In the genomic region with DNA sequence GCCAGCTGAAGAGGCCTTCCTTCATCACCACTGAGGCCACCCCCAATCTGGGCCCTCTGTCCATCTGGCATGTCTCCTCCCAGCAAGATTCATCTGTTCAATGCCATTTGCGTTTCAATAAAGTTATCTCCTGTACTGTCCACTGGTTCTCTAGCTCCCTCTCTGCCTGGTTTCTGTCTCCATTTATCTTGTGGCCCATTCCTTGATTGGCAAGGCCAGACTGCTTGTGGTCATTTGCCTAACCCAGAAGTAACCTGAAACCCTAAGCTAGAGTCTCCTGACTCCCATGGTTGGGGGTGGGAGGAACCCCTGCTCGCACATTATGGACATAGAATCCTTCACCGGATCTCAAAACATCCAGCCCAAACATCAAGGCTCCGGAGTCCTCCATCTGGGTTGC, we compare ENCODE assay signal across 23 cellular contexts.
DNase-seq lines count a peak whose midpoint lies in the region; ATAC-seq, FAIRE-seq and TF ChIP-seq lines count a peak whose summit lies in the region.
"Had no signal": no experiment of that assay in that cellular context is flagged by ENCODE, and none has a peak within 500 bp of the region (broad histone marks: within the 10 kb centered on the region; RNA-seq: fewer than 3 reads in every experiment).

No MANE protein-coding gene starts in this region.

- no peak for ATAC-seq in activated CD4-positive, CD25-positive, alpha-beta regulatory T cell treated with anti-CD3 and anti-CD28 coated beads, Interleukin-2, amount 50 U/mL, for 24 hours
- no peak for ATAC-seq in HG02981 (IDR thresholded peaks at IDR 0.05; ENCODE audit: unreplicated experiment)
- ATAC-seq: activated T-cell treated with anti-CD3 and anti-CD28 coated beads, Interleukin-2, amount 50 U/mL, for 4 hours; left cardiac atrium; natural killer cell treated with Interleukin-12 subunit alpha and Interleukin-12 subunit beta and Interleukin-15 and Interleukin-18, amount 100 ng/mL, for 72 hours; T-helper 17 cell had no signal

- DNase-seq in NCI-H510A treated with DMSO at 0.1 percent for 48 hours (lab: John Stamatoyannopoulos, UW): peak; percentile 6
- DNase-seq in NCI-H510A (lab: John Stamatoyannopoulos, UW): no peak
- peak; percentile 68 for DNase-seq in amniotic epithelial cell (ENCODE audit: low read depth)
- peak; percentile 8 for DNase-seq in fibroblast of the conjunctiva (ENCODE audit: low read depth)
- peak; percentile 54 for DNase-seq in skeletal muscle cell (ENCODE audit: low read depth)
- DNase-seq in D721Med (ENCODE audit: insufficient read length, low spot score): no peak
- DNase-seq: 8988T; activated CD4-positive, alpha-beta T cell treated with anti-CD3 and anti-CD28 coated beads, Interleukin-2, amount 10 ng/mL, durations not matched to agents 24 days and 14 days; activated T-cell treated with anti-CD3 and anti-CD28 coated beads, Interleukin-2, amount 50 U/mL, for 4 hours; aorta; Calu3; effector memory CD4-positive, alpha-beta T cell; heart left ventricle; left cardiac atrium; NCI-H1417; NCI-H446; Peyer's patch; stimulated activated CD4-positive, alpha-beta T cell treated with anti-CD3 and anti-CD28 coated beads, Interleukin-12 subunit alpha, Interleukin-12 subunit beta, amount 100 ng/mL, for 4 hours; T-helper 17 cell; testis had no signal

- no peak for FAIRE-seq in D721Med (lab: Jason Lieb, UNC)

- no peak overlapping the region for H3K4me3 ChIP-seq in skeletal muscle cell (ENCODE audit: low read depth, low read length)
- H3K4me3 ChIP-seq: heart left ventricle, Peyer's patch, testis had no signal

- no peak for TF ChIP-seq CTCF in D721Med (IDR thresholded peaks at IDR 0.05; ENCODE audit: insufficient read depth, missing control alignments)

Comparison
In these comparisons a context has a peak if more than half of its experiments do, and no peak if none do; other contexts are left out.
1. DNase-seq: peak in NCI-H510A treated with DMSO at 0.1 percent for 48 hours (single experiment), amniotic epithelial cell (single experiment), fibroblast of the conjunctiva (single experiment) and skeletal muscle cell (single experiment); none in NCI-H510A (single experiment) and D721Med (single experiment).